In the genomic region with DNA sequence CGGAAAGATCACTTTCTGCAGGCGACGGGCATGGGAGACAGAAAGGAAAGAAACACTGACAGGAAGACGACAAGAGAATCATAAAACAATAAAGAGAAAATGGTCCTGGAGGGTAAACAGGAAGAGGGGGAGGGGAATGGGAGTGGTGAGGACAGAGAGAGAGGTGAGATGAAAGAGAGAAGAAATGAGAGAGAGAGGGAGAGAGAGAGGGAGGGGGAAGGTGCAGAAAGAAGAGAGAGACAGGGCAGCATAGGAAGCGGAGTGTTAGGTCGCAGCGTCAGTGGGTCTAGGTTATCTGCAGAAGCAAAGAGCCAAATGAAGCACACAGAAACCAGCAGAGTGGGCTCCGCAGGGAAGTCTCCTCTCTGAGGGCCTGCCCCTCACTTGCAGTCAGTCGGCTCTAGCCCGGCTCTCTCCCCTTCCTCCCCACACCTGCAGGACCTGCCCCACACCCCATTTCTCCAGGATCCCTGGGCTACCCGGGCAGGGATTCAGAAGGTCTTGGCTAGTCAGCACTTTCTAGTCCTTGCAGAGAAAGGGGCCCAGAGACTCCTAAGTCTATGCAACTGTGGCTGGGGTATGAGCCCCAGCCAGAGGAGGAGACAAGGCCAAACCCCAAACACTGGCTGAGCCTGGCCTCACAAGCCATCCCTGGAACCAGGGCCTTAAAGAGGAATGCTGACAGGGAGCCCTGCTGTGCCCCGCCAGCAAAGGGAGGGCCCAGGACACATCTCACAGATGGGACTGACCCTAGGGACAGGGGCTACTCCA, we compare ENCODE assay signal across 17 cellular contexts. TPM values are rescaled to one million over a fixed set of nuclear protein-coding genes. Genes with fewer than 3 reads are reported as not detected.
DNase-seq lines count a peak whose midpoint lies in the region; ATAC-seq and TF ChIP-seq lines count a peak whose summit lies in the region.
"Had no signal": no experiment of that assay in that cellular context is flagged by ENCODE, and none has a peak within 500 bp of the region (broad histone marks: within the 10 kb centered on the region; RNA-seq: fewer than 3 reads in every experiment).

No MANE protein-coding gene starts in this region.

- no peak overlapping the region for H3K9ac ChIP-seq in mesendoderm (ENCODE audit: low read length)

- TF ChIP-seq CTCF in upper lobe of right lung (IDR thresholded peaks at IDR 0.05) = no peak

- intact Hi-C loops in upper lobe of right lung (cut with DNase I) = no loop called here

- H4K8ac ChIP-seq in mesendoderm (ENCODE audit: low read depth, low read length) = no peak overlapping the region

- no peak overlapping the region for H3K4me3 ChIP-seq in mesendoderm (ENCODE audit: low read length)
- H3K4me3 ChIP-seq in upper lobe of right lung = no peak overlapping the region
- H3K4me3 ChIP-seq: uterus had no signal

- H3K36me3 ChIP-seq in mesendoderm (ENCODE audit: control insufficient read depth, insufficient read depth, low read length) = no peaks in the 10 kb centered on the region
- no peaks in the 10 kb centered on the region for H3K36me3 ChIP-seq in upper lobe of right lung
- H3K36me3 ChIP-seq: uterus had no signal

- H3K18ac ChIP-seq in mesendoderm (ENCODE audit: low read length) = no peak overlapping the region

- H3K27me3 Mint-ChIP-seq in activated naive CD4-positive, alpha-beta T cell treated with anti-CD3 and anti-CD28 coated beads, Interleukin-2, amount 10 ng/mL, durations not matched to agents 7 days and 5 days = peaks cover 7% of the 10 kb centered on the region

- no peak overlapping the region for H2AK5ac ChIP-seq in mesendoderm (ENCODE audit: low read length)

- no peak overlapping the region for H3K23ac ChIP-seq in mesendoderm (ENCODE audit: low read length)

- CTCF ChIA-PET in activated naive CD4-positive, alpha-beta T cell treated with anti-CD3 and anti-CD28 coated beads, Interleukin-2, amount 10 ng/mL, durations not matched to agents 7 days and 5 days (lab: Charles Lee) = no interaction called here

- H3K79me1 ChIP-seq in mesendoderm (ENCODE audit: low read length) = no peaks in the 10 kb centered on the region

- ATAC-seq in upper lobe of right lung (peak; percentile 8), HG02610 (IDR thresholded peaks at IDR 0.05; ENCODE audit: unreplicated experiment) (no peak), GM21381 (IDR thresholded peaks at IDR 0.05; ENCODE audit: unreplicated experiment) (no peak)

- H3K27ac ChIP-seq in mesendoderm (ENCODE audit: low read depth, low read length) (no peak overlapping the region), upper lobe of right lung (no peak overlapping the region)
- H3K27ac ChIP-seq: uterus, WERI-Rb-1 had no signal

- DNase-seq in activated gamma-delta T cell treated with Interleukin-2 at 50 U/mL for 16 hours = peak; percentile 36
- DNase-seq in activated gamma-delta T cell (lab: John Stamatoyannopoulos, UW) = no peak
- DNase-seq in activated naive CD4-positive, alpha-beta T cell treated with anti-CD3 and anti-CD28 coated beads, Interleukin-2, amount 10 ng/mL, durations not matched to agents 7 days and 5 days = peak; percentile 65
- DNase-seq in mesendoderm = peak; percentile 6
- peak; percentile 39 for DNase-seq in upper lobe of right lung
- DNase-seq in DMS79 treated with DMSO at 0.1 percent for 48 hours (lab: John Stamatoyannopoulos, UW) = no peak
- DNase-seq: KBM-7; NCI-H2029; NK-92 treated with Interleukin-12 subunit alpha and Interleukin-12 subunit beta, amount 100 ng/mL, for 24 hours; uterus; WERI-Rb-1 had no signal

- no CpG with 5 or more reads among the region's 12 CpGs for whole genome bisulfite sequencing in mesendoderm (ENCODE audit: extremely low coverage, insufficient coverage, low lambda C conversion rate)

- no peaks in the 10 kb centered on the region for H3K9me3 Mint-ChIP-seq in activated naive CD4-positive, alpha-beta T cell treated with anti-CD3 and anti-CD28 coated beads, Interleukin-2, amount 10 ng/mL, durations not matched to agents 7 days and 5 days
- H3K9me3 Mint-ChIP-seq: dendritic cell treated with granulocyte-macrophage colony-stimulating factor and Interleukin-4, amounts not matched to agents 40 ng/mL and 50 ng/mL, for 4 days had no signal

- peak overlapping the region; percentile 93 for H3K27ac Mint-ChIP-seq in activated naive CD4-positive, alpha-beta T cell treated with anti-CD3 and anti-CD28 coated beads, Interleukin-2, amount 10 ng/mL, durations not matched to agents 7 days and 5 days
- H3K27ac Mint-ChIP-seq: dendritic cell treated with granulocyte-macrophage colony-stimulating factor and Interleukin-4, amounts not matched to agents 40 ng/mL and 50 ng/mL, for 4 days had no signal

- H3K56ac ChIP-seq in mesendoderm (ENCODE audit: low read length) = peak overlapping the region; percentile 0

- H4K5ac ChIP-seq in mesendoderm (ENCODE audit: low read length) = no peak overlapping the region

- H3K4me2 ChIP-seq in mesendoderm (ENCODE audit: low read length) = no peak overlapping the region

- H2BK15ac ChIP-seq in mesendoderm (replicated peaks; ENCODE audit: low read depth) = no peak overlapping the region

- no peaks in the 10 kb centered on the region for H3K27me3 ChIP-seq in mesendoderm (ENCODE audit: insufficient read depth, low read length, poor library complexity)
- H3K27me3 ChIP-seq in upper lobe of right lung = no peaks in the 10 kb centered on the region
- H3K27me3 ChIP-seq: uterus had no signal

- H3K4me1 ChIP-seq in mesendoderm (ENCODE audit: control insufficient read depth, low read depth, low read length) = no peaks in the 10 kb centered on the region
- no peaks in the 10 kb centered on the region for H3K4me1 ChIP-seq in upper lobe of right lung
- H3K4me1 ChIP-seq: uterus had no signal

- peaks cover 63% of the 10 kb centered on the region for H3K4me1 Mint-ChIP-seq in activated naive CD4-positive, alpha-beta T cell treated with anti-CD3 and anti-CD28 coated beads, Interleukin-2, amount 10 ng/mL, durations not matched to agents 7 days and 5 days

- no peaks in the 10 kb centered on the region for H3K9me3 ChIP-seq in upper lobe of right lung
- H3K9me3 ChIP-seq: uterus had no signal

- peak overlapping the region; percentile 81 for H3K4me3 Mint-ChIP-seq in activated naive CD4-positive, alpha-beta T cell treated with anti-CD3 and anti-CD28 coated beads, Interleukin-2, amount 10 ng/mL, durations not matched to agents 7 days and 5 days
- H3K4me3 Mint-ChIP-seq: dendritic cell treated with granulocyte-macrophage colony-stimulating factor and Interleukin-4, amounts not matched to agents 40 ng/mL and 50 ng/mL, for 4 days had no signal

- no peak overlapping the region for H2BK5ac ChIP-seq in mesendoderm (ENCODE audit: low read length)

- H3K79me2 ChIP-seq in mesendoderm (ENCODE audit: control insufficient read depth, insufficient read depth, low read length) = no peaks in the 10 kb centered on the region

- H2BK120ac ChIP-seq in mesendoderm (ENCODE audit: low read depth, low read length) = no peak overlapping the region

- peaks cover 27% of the 10 kb centered on the region for H3K36me3 Mint-ChIP-seq in activated naive CD4-positive, alpha-beta T cell treated with anti-CD3 and anti-CD28 coated beads, Interleukin-2, amount 10 ng/mL, durations not matched to agents 7 days and 5 days

- H3K4ac ChIP-seq in mesendoderm (ENCODE audit: low read depth, low read length) = no peak overlapping the region

RNA-seq across cellular contexts. Expression of gene MEIKIN, which starts 29.7 kb away (rescaled TPM):
- 0.08 TPM for polyA plus RNA-seq in mesendoderm (2013, experiment 1 of 2)
- polyA plus RNA-seq in mesendoderm (2013, experiment 2 of 2) = not detected
- total RNA-seq in upper lobe of right lung = not detected
- total RNA-seq: Daoy, SK-MEL-5, uterus had no signal
- polyA plus RNA-seq: keratinocyte had no signal

RNA-seq across cellular contexts. Expression of gene ACSL6, which starts 36.3 kb away (rescaled TPM):
- 0.49 TPM for polyA plus RNA-seq in mesendoderm (2013, experiment 1 of 2)
- polyA plus RNA-seq in mesendoderm (2013, experiment 2 of 2) = 0.60 TPM
- total RNA-seq in upper lobe of right lung = 0.98 TPM

Comparison
In these comparisons a context has a peak if more than half of its experiments do, and no peak if none do; other contexts are left out.
1. DNase-seq: peak in activated gamma-delta T cell treated with Interleukin-2 at 50 U/mL for 16 hours (single experiment), activated naive CD4-positive, alpha-beta T cell treated with anti-CD3 and anti-CD28 coated beads, Interleukin-2, amount 10 ng/mL, durations not matched to agents 7 days and 5 days (single experiment), mesendoderm (single experiment) and upper lobe of right lung (single experiment); none in activated gamma-delta T cell (single experiment) and DMS79 treated with DMSO at 0.1 percent for 48 hours (single experiment).